ENCODE assay signal across 29 cellular contexts in the genomic region with DNA sequence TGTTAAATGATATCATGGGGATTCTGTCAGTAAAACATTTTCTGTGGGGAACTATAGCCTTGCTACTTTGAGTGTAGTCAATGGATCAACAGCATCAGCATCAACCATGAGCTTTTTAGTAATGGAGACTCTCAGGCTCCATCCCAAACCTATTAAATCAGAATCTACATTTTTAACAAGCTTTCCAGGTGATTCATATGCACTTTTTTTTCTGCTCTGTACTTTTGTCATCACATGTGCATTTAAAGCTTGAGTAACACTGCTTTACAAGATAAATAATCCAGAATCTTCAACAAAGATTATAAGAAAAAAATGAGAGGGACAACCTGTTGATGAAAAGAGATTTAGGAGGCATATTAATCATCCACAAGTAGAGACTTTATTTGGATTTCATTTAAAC. TPM values are rescaled to one million over a fixed set of nuclear protein-coding genes. Genes with fewer than 3 reads are reported as not detected.
DNase-seq lines count a peak whose midpoint lies in the region; ATAC-seq and TF ChIP-seq lines count a peak whose summit lies in the region.
"Had no signal": no experiment of that assay in that cellular context is flagged by ENCODE, and none has a peak within 500 bp of the region (broad histone marks: within the 10 kb centered on the region; RNA-seq: fewer than 3 reads in every experiment).

No MANE protein-coding gene starts in this region.

- BruUV-seq in mammary epithelial cell (replicated peaks; lab: Mats Ljungman, UMichigan), result no TSS peak

- peaks cover 97% of the 10 kb centered on the region for H3K79me2 ChIP-seq in mammary epithelial cell (ENCODE audit: insufficient read depth, low read length)

- TF ChIP-seq POLR2A in breast epithelium (IDR thresholded peaks at IDR 0.05) (no peak), esophagus muscularis mucosa (IDR thresholded peaks at IDR 0.05; ENCODE audit: low read depth) (no peak)

- H3K4me1 ChIP-seq in mammary epithelial cell (ENCODE audit: insufficient read depth, low read length) (no peaks in the 10 kb centered on the region), breast epithelium (no peaks in the 10 kb centered on the region), RWPE2 (ENCODE audit: insufficient read depth, poor library complexity, severe bottlenecking) (peaks cover 14% of the 10 kb centered on the region), aorta (ENCODE audit: control insufficient read depth in 1 of 2, insufficient read depth in 2 of 2, low read length in 2 of 2) (no peaks in the 10 kb centered on the region), esophagus muscularis mucosa (peaks cover 6 to 40% (median 25%) of the 10 kb centered on the region in 4 donors)
- H3K4me1 ChIP-seq: parathyroid adenoma had no signal

- intact Hi-C loops in mammary epithelial cell (cut with micrococcal nuclease), result no loop called here
- intact Hi-C loops in breast epithelium (cut with DNase I; ENCODE audit: low total_unique reads), result no loop called here
- intact Hi-C loops in aorta (cut with DNase I), result no loop called here
- intact Hi-C loops in esophagus muscularis mucosa (cut with DNase I), result no loop called here

- H3K9ac ChIP-seq in mammary epithelial cell (ENCODE audit: insufficient read depth, low read length), result no peak overlapping the region
- H3K9ac ChIP-seq: parathyroid adenoma had no signal

- H3K9me3 ChIP-seq in mammary epithelial cell (replicated peaks; ENCODE audit: insufficient read depth, low read length) (no peaks in the 10 kb centered on the region), breast epithelium (no peaks in the 10 kb centered on the region), RWPE2 (ENCODE audit: severe bottlenecking) (no peaks in the 10 kb centered on the region), aorta (ENCODE audit: control insufficient read depth, low read length) (no peaks in the 10 kb centered on the region), esophagus muscularis mucosa (no peaks in the 10 kb centered on the region)
- H3K9me3 ChIP-seq: ascending aorta had no signal

- H4K20me1 ChIP-seq in mammary epithelial cell (ENCODE audit: insufficient read depth, low read length), result no peaks in the 10 kb centered on the region

- ATAC-seq in RWPE2 (ENCODE audit: low read depth) (peak; percentile 59; the same call in 2 of the 3 replicates), aorta (ENCODE audit: low FRiP score) (no peak)
- ATAC-seq: activated CD4-positive, alpha-beta T cell treated with anti-CD3 and anti-CD28 coated beads for 36 hours; activated naive CD4-positive, alpha-beta T cell treated with anti-CD3 and anti-CD28 coated beads, Interleukin-2, amount 50 U/mL, for 72 hours; K562; right cardiac atrium; SK-N-SH treated with all-trans-retinoic acid at 6 μM for 48 hours had no signal

- H3K4me2 ChIP-seq in mammary epithelial cell (ENCODE audit: insufficient read depth, low read depth, low read length), result no peak overlapping the region
- H3K4me2 ChIP-seq: hepatocyte had no signal

- CTCF ChIA-PET in mammary epithelial cell (lab: Charles Lee; ENCODE audit: low non-redundant PET), result interaction anchor here (0.6 kb wide), 1 partner anchor 80 kb away, joined by 4 read pairs; no protein-coding TSS in a partner anchor

- no peak overlapping the region for H2AFZ ChIP-seq in mammary epithelial cell (ENCODE audit: low read depth, low read length)
- H2AFZ ChIP-seq: hepatocyte, parathyroid adenoma had no signal

- H3K27ac ChIP-seq in mammary epithelial cell (ENCODE audit: insufficient read depth, low read depth, low read length) (no peak overlapping the region), breast epithelium (no peak overlapping the region), RWPE2 (ENCODE audit: poor library complexity, severe bottlenecking) (peak overlapping the region; percentile 21), aorta (ENCODE audit: low read depth in 1 of 2, low read length in 2 of 2) (no peak overlapping the region), esophagus muscularis mucosa (replicated peaks in 1 of 4) (peak overlapping the region in 1 of 4 donors; percentile 18)
- H3K27ac ChIP-seq: 22Rv1, ascending aorta, dorsolateral prefrontal cortex, hepatocyte, parathyroid adenoma had no signal

- H3K4me3 ChIP-seq in mammary epithelial cell (replicated peaks in 1 of 3; ENCODE audit: insufficient read depth in 1 of 3, low read depth in 2 of 3, low read length in 3 of 3), result no peak overlapping the region
- H3K4me3 ChIP-seq in breast epithelium, result no peak overlapping the region
- no peak overlapping the region for H3K4me3 ChIP-seq in RWPE2 (ENCODE audit: severe bottlenecking)
- no peak overlapping the region for H3K4me3 ChIP-seq in fibroblast of mammary gland (ENCODE audit: control insufficient read depth, low read depth, low read length)
- H3K4me3 ChIP-seq in aorta (ENCODE audit: low read length in 2 of 2), result no peak overlapping the region
- no peak overlapping the region for H3K4me3 ChIP-seq in esophagus muscularis mucosa
- H3K4me3 ChIP-seq: ascending aorta, dorsolateral prefrontal cortex, hepatocyte, K562, MG63 had no signal

- in situ Hi-C loops in mammary epithelial cell (cut with MboI; ENCODE audit: low sequenced_read_pairs in 2 of 2), result no loop called here

- TF ChIP-seq CTCF in mammary epithelial cell (conservative IDR thresholded peaks at IDR 0.05 in 1 of 2, IDR thresholded peaks at IDR 0.05 in 1 of 2; ENCODE audit: extremely low read depth in 1 of 2, insufficient read depth in 1 of 2, low read depth in 1 of 2, low read length in 2 of 2) (no peak), breast epithelium (IDR thresholded peaks at IDR 0.05) (no peak), RWPE2 (IDR thresholded peaks at IDR 0.05; ENCODE audit: poor library complexity, severe bottlenecking) (no peak), fibroblast of mammary gland (conservative IDR thresholded peaks at IDR 0.05; ENCODE audit: control insufficient read depth, insufficient read depth, low read depth, low read length) (no peak), esophagus muscularis mucosa (IDR thresholded peaks at IDR 0.05) (no peak)

- dilution Hi-C loops in mammary epithelial cell (cut with HindIII; ENCODE audit: low sequenced_read_pairs), result no loop called here

- TF ChIP-seq EP300 in esophagus muscularis mucosa (IDR thresholded peaks at IDR 0.05), result no peak

- DNase-seq in mammary epithelial cell (peak; percentile 38), breast epithelium (ENCODE audit: low spot score in 2 of 2) (no peak), RWPE2 (ENCODE audit: low spot score) (no peak), fibroblast of mammary gland (ENCODE audit: low read depth) (peak; percentile 52), aorta (no peak), esophagus muscularis mucosa (ENCODE audit: extremely low spot score) (no peak), HuH-7.5 (ENCODE audit: low spot score) (no peak), NCI-H128 (lab: John Stamatoyannopoulos, UW; ENCODE audit: unreplicated experiment) (no peak)
- DNase-seq: activated CD4-positive, alpha-beta T cell treated with anti-CD3 and anti-CD28 coated beads for 36 hours; activated T-cell treated with anti-CD3 and anti-CD28 coated beads for 4 hours; CD4-positive, alpha-beta memory T cell; dorsolateral prefrontal cortex; foreskin melanocyte; mesenchymal stem cell; MG63; NCI-H1105 treated with DMSO at 0.1 percent for 48 hours; NCI-H2107; NCI-H446; NCI-H82; right cardiac atrium; stimulated activated CD4-positive, alpha-beta T cell treated with anti-CD3 and anti-CD28 coated beads, Interleukin-2, amount 100 ng/mL, for 48 hours; T-helper 2 cell had no signal

- no peaks in the 10 kb centered on the region for H3K27me3 ChIP-seq in mammary epithelial cell (ENCODE audit: insufficient read depth, low read length)
- no peaks in the 10 kb centered on the region for H3K27me3 ChIP-seq in breast epithelium
- H3K27me3 ChIP-seq in RWPE2 (ENCODE audit: insufficient read depth, poor library complexity, severe bottlenecking), result no peaks in the 10 kb centered on the region
- H3K27me3 ChIP-seq in aorta (ENCODE audit: control insufficient read depth in 1 of 2, insufficient read depth in 2 of 2, low read length in 1 of 2), result no peaks in the 10 kb centered on the region
- no peaks in the 10 kb centered on the region for H3K27me3 ChIP-seq in esophagus muscularis mucosa
- H3K27me3 ChIP-seq: ascending aorta, dorsolateral prefrontal cortex, hepatocyte, MG63 had no signal

- H3K36me3 ChIP-seq in mammary epithelial cell (ENCODE audit: insufficient read depth, low read length), result no peaks in the 10 kb centered on the region
- H3K36me3 ChIP-seq in breast epithelium, result no peaks in the 10 kb centered on the region
- H3K36me3 ChIP-seq in RWPE2 (ENCODE audit: low read depth), result peaks cover 31% of the 10 kb centered on the region
- no peaks in the 10 kb centered on the region for H3K36me3 ChIP-seq in aorta (ENCODE audit: control insufficient read depth in 1 of 2, insufficient read depth in 2 of 2, low read length in 1 of 2)
- H3K36me3 ChIP-seq in esophagus muscularis mucosa, result no peaks in the 10 kb centered on the region
- H3K36me3 ChIP-seq: ascending aorta had no signal

RNA-seq across cellular contexts. Expression of gene NUP93, which starts 23.5 kb away (rescaled TPM):
- 100 to 1,000 TPM in 1 of 2 donors, 10 to 100 TPM in 1; 49.3 to 100 TPM for total RNA-seq in mammary epithelial cell
- 87.8 TPM for polyA plus RNA-seq in mammary epithelial cell
- 178 TPM for polyA minus RNA-seq in mammary epithelial cell
- 10 to 100 TPM; 29.4 to 48.8 (median 32.6) TPM for total RNA-seq in breast epithelium
- 10 to 100 TPM; 53.7 to 57.5 TPM for total RNA-seq in aorta
- polyA plus RNA-seq in aorta, result 10 to 100 TPM; 32.9 to 33.8 TPM
- total RNA-seq in esophagus muscularis mucosa, result 10 to 100 TPM; 34.0 to 47.5 (median 36.5) TPM

Comparison
In these comparisons a context has a peak if more than half of its experiments do, and no peak if none do; other contexts are left out.
1. DNase-seq: peak in mammary epithelial cell (single experiment) and fibroblast of mammary gland (single experiment); none in breast epithelium (0 of 2), RWPE2 (single experiment), aorta (0 of 2), esophagus muscularis mucosa (single experiment), HuH-7.5 (single experiment) and NCI-H128 (single experiment).